Comparison of ENCODE assay signal across 22 cellular contexts in genomic region chr10:18737841-18738240, GRCh38.
DNase-seq lines count a peak whose midpoint lies in the region; TF ChIP-seq lines count a peak whose summit lies in the region.
"Had no signal": no experiment of that assay in that cellular context is flagged by ENCODE, and none has a peak within 500 bp of the region (broad histone marks: within the 10 kb centered on the region; RNA-seq: fewer than 3 reads in every experiment).

No MANE protein-coding gene starts in this region.

- H3K4me2 ChIP-seq in mesenchymal stem cell (ENCODE audit: low read length, poor library complexity, severe bottlenecking), result no peak overlapping the region

- no peak overlapping the region for H3K27ac Mint-ChIP-seq in CD14-positive monocyte
- H3K27ac Mint-ChIP-seq in activated T-cell treated with anti-CD3 and anti-CD28 coated beads, Interleukin-2, amount 50 U/mL, for 24 hours, result no peak overlapping the region
- H3K27ac Mint-ChIP-seq in progenitor cell of endocrine pancreas, result no peak overlapping the region
- H3K27ac Mint-ChIP-seq: activated T-helper 1 cell treated with anti-CD3 and anti-CD28 coated beads, Interleukin-12 subunit alpha, Interleukin-12 subunit beta, Interleukin-2, Interleukin-4 antibody, amounts not matched to agents 30 ng/mL and 10 ng/mL and 1 ng/mL, durations not matched to agents 14 hours and 24 hours and 36 hours had no signal

- 0 out of 2 replicates have a peak, but pooled peaks have one; percentile 7 for TF ChIP-seq CTCF in AG10803 (conservative IDR thresholded peaks at IDR 0.05; ENCODE audit: low read length)
- TF ChIP-seq CTCF in astrocyte of the cerebellum (IDR thresholded peaks at IDR 0.05; ENCODE audit: low read depth, low read length, missing control alignments), result no peak
- no peak for TF ChIP-seq CTCF in CD14-positive monocyte (IDR thresholded peaks at IDR 0.05)
- TF ChIP-seq CTCF in progenitor cell of endocrine pancreas (IDR thresholded peaks at IDR 0.05; ENCODE audit: unreplicated experiment), result no peak

- H3K4me3 Mint-ChIP-seq in CD14-positive monocyte (no peak overlapping the region), progenitor cell of endocrine pancreas (ENCODE audit: low read depth) (no peak overlapping the region)
- H3K4me3 Mint-ChIP-seq in activated T-cell treated with anti-CD3 and anti-CD28 coated beads, Interleukin-2, amount 50 U/mL, for 24 hours, result no peak overlapping the region
- H3K4me3 Mint-ChIP-seq: activated T-helper 1 cell treated with anti-CD3 and anti-CD28 coated beads, Interleukin-12 subunit alpha, Interleukin-12 subunit beta, Interleukin-2, Interleukin-4 antibody, amounts not matched to agents 30 ng/mL and 10 ng/mL and 1 ng/mL, durations not matched to agents 14 hours and 24 hours and 36 hours; central memory CD8-positive, alpha-beta T cell had no signal

- H2BK120ac ChIP-seq in mesenchymal stem cell (ENCODE audit: low read depth, low read length), result no peak overlapping the region

- no peaks in the 10 kb centered on the region for H3K27me3 ChIP-seq in mesenchymal stem cell (ENCODE audit: control insufficient read depth in 1 of 2, insufficient read depth in 1 of 2, low read length in 2 of 2)
- H3K27me3 ChIP-seq: BE2C, gastrocnemius medialis, suprapubic skin had no signal

- no peak overlapping the region for H3K4ac ChIP-seq in mesenchymal stem cell (ENCODE audit: low read depth in 1 of 2, low read length in 2 of 2)

- peaks cover 1 to 2% (median 2%) of the 10 kb centered on the region in 3 donors for H3K27me3 Mint-ChIP-seq in CD14-positive monocyte (ENCODE audit: low read depth in 3 of 3)
- no peaks in the 10 kb centered on the region for H3K27me3 Mint-ChIP-seq in activated T-cell treated with anti-CD3 and anti-CD28 coated beads, Interleukin-2, amount 50 U/mL, for 24 hours
- no peaks in the 10 kb centered on the region for H3K27me3 Mint-ChIP-seq in progenitor cell of endocrine pancreas

- no peak overlapping the region for H3K23ac ChIP-seq in mesenchymal stem cell (ENCODE audit: low read length in 2 of 2)

- H3K18ac ChIP-seq in mesenchymal stem cell (ENCODE audit: low read depth in 1 of 2, low read length in 2 of 2), result no peak overlapping the region

- in situ Hi-C loops in astrocyte of the cerebellum (cut with HindIII; ENCODE audit: low sequenced_read_pairs), result no loop called here

- H3K9me3 Mint-ChIP-seq in CD14-positive monocyte (peaks cover 3 to 16% (median 7%) of the 10 kb centered on the region in 7 donors), progenitor cell of endocrine pancreas (ENCODE audit: low read depth) (peaks cover 8% of the 10 kb centered on the region)
- peaks cover 2% of the 10 kb centered on the region for H3K9me3 Mint-ChIP-seq in activated T-cell treated with anti-CD3 and anti-CD28 coated beads, Interleukin-2, amount 50 U/mL, for 24 hours
- H3K9me3 Mint-ChIP-seq: activated T-helper 1 cell treated with anti-CD3 and anti-CD28 coated beads, Interleukin-12 subunit alpha, Interleukin-12 subunit beta, Interleukin-2, Interleukin-4 antibody, amounts not matched to agents 30 ng/mL and 10 ng/mL and 1 ng/mL, durations not matched to agents 14 hours and 24 hours and 36 hours; central memory CD8-positive, alpha-beta T cell had no signal

- H3K14ac ChIP-seq in mesenchymal stem cell (ENCODE audit: low read length in 2 of 2), result no peak overlapping the region

- H2AFZ ChIP-seq in mesenchymal stem cell (ENCODE audit: low read depth, low read length), result no peak overlapping the region

- no peaks in the 10 kb centered on the region for H3K4me1 ChIP-seq in mesenchymal stem cell (ENCODE audit: control insufficient read depth, insufficient read depth, low read depth, low read length)
- H3K4me1 ChIP-seq: BE2C, gastrocnemius medialis, HAP-1, left ventricle myocardium inferior, suprapubic skin had no signal

- DNase-seq in AG10803 (ENCODE audit: low read depth) (peak; percentile 100), HS-27A (ENCODE audit: low read depth) (peak; percentile 75), astrocyte of the cerebellum (ENCODE audit: low read depth) (peak; percentile 18), mesenchymal stem cell (no peak), CD14-positive monocyte (ENCODE audit: low spot score) (no peak), COLO668 (lab: John Stamatoyannopoulos, UW; ENCODE audit: unreplicated experiment) (no peak), progenitor cell of endocrine pancreas (ENCODE audit: low spot score, unreplicated experiment) (no peak)
- DNase-seq in activated T-cell treated with anti-CD3 and anti-CD28 coated beads, Interleukin-2, amount 50 U/mL, for 24 hours, result no peak
- DNase-seq: activated CD4-positive, CD25-positive, alpha-beta regulatory T cell; activated CD8-positive, alpha-beta memory T cell treated with anti-CD3 and anti-CD28 coated beads for 24 hours; BE2C; effector memory CD4-positive, alpha-beta T cell; gastrocnemius medialis; left ventricle myocardium inferior; MM.1S; NCI-H1694 treated with DMSO at 0.1 percent for 48 hours; SHP77 treated with DMSO at 0.1 percent for 48 hours; stimulated activated CD4-positive, alpha-beta T cell treated with anti-CD3 and anti-CD28 coated beads, Interleukin-4, amount 100 ng/mL, for 1 hour had no signal

- no peaks in the 10 kb centered on the region for H3K9me3 ChIP-seq in mesenchymal stem cell (ENCODE audit: control insufficient read depth, low read length)
- H3K9me3 ChIP-seq: BE2C, gastrocnemius medialis, HAP-1, suprapubic skin had no signal

- intact Hi-C loops in CD14-positive monocyte (cut with micrococcal nuclease), result no loop called here

- peak overlapping the region; percentile 71 for H3K9ac ChIP-seq in mesenchymal stem cell (ENCODE audit: low read length)

- no peak overlapping the region for H2BK5ac ChIP-seq in mesenchymal stem cell (ENCODE audit: low read depth, low read length, poor library complexity, severe bottlenecking)

- no peak overlapping the region for H2BK12ac ChIP-seq in mesenchymal stem cell (ENCODE audit: low read length in 2 of 2)

- H2AK5ac ChIP-seq in mesenchymal stem cell (ENCODE audit: low read length, severe bottlenecking), result no peak overlapping the region

- no peak overlapping the region for H4K8ac ChIP-seq in mesenchymal stem cell (ENCODE audit: low read length)

- no peaks in the 10 kb centered on the region for H3K36me3 ChIP-seq in mesenchymal stem cell (ENCODE audit: control insufficient read depth in 1 of 2, insufficient read depth in 2 of 2, low read depth in 1 of 2, low read length in 2 of 2)
- H3K36me3 ChIP-seq: BE2C, gastrocnemius medialis, HAP-1, left ventricle myocardium inferior, suprapubic skin had no signal

- H3K4me1 Mint-ChIP-seq in CD14-positive monocyte (no peaks in the 10 kb centered on the region), progenitor cell of endocrine pancreas (ENCODE audit: low read depth) (no peaks in the 10 kb centered on the region)
- H3K4me1 Mint-ChIP-seq in activated T-cell treated with anti-CD3 and anti-CD28 coated beads, Interleukin-2, amount 50 U/mL, for 24 hours (ENCODE audit: low read depth), result no peaks in the 10 kb centered on the region
- H3K4me1 Mint-ChIP-seq: central memory CD8-positive, alpha-beta T cell had no signal

- no peak overlapping the region for H4K91ac ChIP-seq in mesenchymal stem cell (ENCODE audit: low read length)

- H3K4me3 ChIP-seq in AG10803 (ENCODE audit: low read length) (no peak overlapping the region), astrocyte of the cerebellum (ENCODE audit: low read depth, low read length) (no peak overlapping the region), mesenchymal stem cell (ENCODE audit: insufficient read depth in 1 of 2, low read depth in 1 of 2, low read length in 2 of 2) (peak overlapping the region in 1 of 2 experiments; percentile 62)
- H3K4me3 ChIP-seq: gastrocnemius medialis, HAP-1, left ventricle myocardium inferior, suprapubic skin had no signal

- H3K36me3 Mint-ChIP-seq in CD14-positive monocyte, result no peaks in the 10 kb centered on the region
- H3K36me3 Mint-ChIP-seq in activated T-cell treated with anti-CD3 and anti-CD28 coated beads, Interleukin-2, amount 50 U/mL, for 24 hours (ENCODE audit: low read depth), result no peaks in the 10 kb centered on the region
- no peaks in the 10 kb centered on the region for H3K36me3 Mint-ChIP-seq in progenitor cell of endocrine pancreas (ENCODE audit: insufficient read depth)

- no peak overlapping the region for H2BK15ac ChIP-seq in mesenchymal stem cell (ENCODE audit: low read depth, poor library complexity, severe bottlenecking)

- no peak overlapping the region for H3K27ac ChIP-seq in mesenchymal stem cell (ENCODE audit: low read length, poor library complexity, severe bottlenecking)
- H3K27ac ChIP-seq: gastrocnemius medialis, left ventricle myocardium inferior, suprapubic skin had no signal

- WGBS in mesenchymal stem cell, result 79% methylated on average over 8 of the region's 8 CpGs

- H3K79me1 ChIP-seq in mesenchymal stem cell (replicated peaks; ENCODE audit: low read length, poor library complexity, severe bottlenecking), result no peaks in the 10 kb centered on the region

Comparison
In these comparisons a context has a peak if more than half of its experiments do, and no peak if none do; other contexts are left out.
1. DNase-seq: peak in AG10803 (single experiment), HS-27A (single experiment) and astrocyte of the cerebellum (single experiment); none in mesenchymal stem cell (single experiment), CD14-positive monocyte (single experiment), activated T-cell treated with anti-CD3 and anti-CD28 coated beads, Interleukin-2, amount 50 U/mL, for 24 hours (single experiment), COLO668 (single experiment) and progenitor cell of endocrine pancreas (single experiment).